Comparison of ENCODE assay signal across 9 cellular contexts in genomic region chr11:65424200-65425104, GRCh38. TPM values are rescaled to one million over a fixed set of nuclear protein-coding genes. Genes with fewer than 3 reads are reported as not detected.
DNase-seq lines count a peak whose midpoint lies in the region; ATAC-seq, FAIRE-seq and TF ChIP-seq lines count a peak whose summit lies in the region.
"Had no signal": no experiment of that assay in that cellular context is flagged by ENCODE, and none has a peak within 500 bp of the region (broad histone marks: within the 10 kb centered on the region; RNA-seq: fewer than 3 reads in every experiment).

No MANE protein-coding gene starts in this region.

- no peak overlapping the region for H2BK12ac ChIP-seq in H1 (ENCODE audit: low read depth, low read length)

- DNase-seq in NCI-H2171 treated with DMSO at 0.1 percent for 48 hours (lab: John Stamatoyannopoulos, UW) (peak; percentile 25), NCI-H2171 (lab: John Stamatoyannopoulos, UW) (no peak), H1 (ENCODE audit: low read depth in 1 of 2, low spot score in 2 of 2) (no peak), testis (peak; percentile 33), NCI-H2107 (lab: John Stamatoyannopoulos, UW) (no peak)
- DNase-seq in activated CD4-positive, alpha-beta T cell treated with anti-CD3 and anti-CD28 coated beads for 4 hours, result peak; percentile 73

- no peak for FAIRE-seq in H1 (lab: Jason Lieb, UNC)
- FAIRE-seq: islet of Langerhans had no signal

- no peak for TF ChIP-seq EP300 in H1 (IDR thresholded peaks at IDR 0.05; ENCODE audit: borderline replicate concordance in 1 of 2, low read depth in 2 of 2, low read length in 2 of 2)

- no peak overlapping the region for H3K23ac ChIP-seq in H1 (ENCODE audit: insufficient read length)

- H3K4me1 ChIP-seq in H1 (replicated peaks in 1 of 4; ENCODE audit: control insufficient read depth in 3 of 4, insufficient read depth in 4 of 4, low read length in 3 of 4) (peaks cover 26 to 65% (median 34%) of the 10 kb centered on the region in 4 experiments), muscle layer of duodenum (ENCODE audit: control insufficient read depth in 1 of 2, insufficient read depth in 2 of 2, low read length in 2 of 2) (peaks cover 12 to 13% of the 10 kb centered on the region in 2 donors), testis (peaks cover 37% of the 10 kb centered on the region)

- H3K79me2 ChIP-seq in H1 (ENCODE audit: control insufficient read depth in 1 of 2, insufficient read depth in 2 of 2, low read length in 2 of 2), result peaks cover 3 to 35% of the 10 kb centered on the region in 2 experiments

- no peak overlapping the region for H3K56ac ChIP-seq in H1 (replicated peaks; ENCODE audit: insufficient read length, low read depth, low read length)

- no peak overlapping the region for H3K4ac ChIP-seq in H1 (replicated peaks; ENCODE audit: insufficient read length, low read depth, low read length)

- H2BK120ac ChIP-seq in H1 (replicated peaks; ENCODE audit: low read depth, low read length), result no peak overlapping the region

- no peaks in the 10 kb centered on the region for H3K9me3 ChIP-seq in H1 (ENCODE audit: insufficient read depth in 2 of 2, low read depth in 1 of 2, low read length in 1 of 2)
- H3K9me3 ChIP-seq in muscle layer of duodenum (ENCODE audit: control insufficient read depth in 1 of 2, low read length in 2 of 2), result no peaks in the 10 kb centered on the region
- no peaks in the 10 kb centered on the region for H3K9me3 ChIP-seq in testis

- no peak overlapping the region for H4K91ac ChIP-seq in H1 (replicated peaks; ENCODE audit: insufficient read length, low read length)

- no peak overlapping the region for H3K14ac ChIP-seq in H1 (ENCODE audit: insufficient read length)

- H3K18ac ChIP-seq in H1 (ENCODE audit: extremely low read depth, low read length), result no peak overlapping the region

- H3K9ac ChIP-seq in H1 (replicated peaks in 1 of 4; ENCODE audit: extremely low read depth in 1 of 4, low read depth in 3 of 4, low read length in 3 of 4), result no peak overlapping the region

- intact Hi-C loops in testis (cut with DNase I; ENCODE audit: low total_unique reads), result loop anchor here (5.0 kb wide), 1 partner anchor 73 kb away; the partner anchor contains the start of gene MALAT1

- H2AFZ ChIP-seq in H1 (ENCODE audit: low read length), result no peak overlapping the region

- CTCF ChIA-PET in H1 (lab: Charles Lee; ENCODE audit: partially characterized antibody), result interaction anchor here (0.5 to 22.8 kb wide), 17 partner anchors 8 to 182 kb away, joined by 3 to 430 read pairs (median 3); partner anchors contain the start of gene MALAT1

- POLR2A ChIA-PET in H1 (lab: Charles Lee; ENCODE audit: partially characterized antibody), result interaction anchor here (0.6 to 20.8 kb wide), 21 partner anchors 10 to 182 kb away, joined by 3 to 826 read pairs (median 9); partner anchors contain the start of genes MALAT1 and SCYL1

- H3K23me2 ChIP-seq in H1 (ENCODE audit: low read depth, low read length), result peaks cover 18% of the 10 kb centered on the region; the same call in 1 of the 2 replicates

- no peak overlapping the region for H2BK20ac ChIP-seq in H1 (ENCODE audit: low read length)

- H3K79me1 ChIP-seq in H1 (ENCODE audit: low read depth, low read length), result peaks cover 11% of the 10 kb centered on the region; the same call in 1 of the 2 replicates

- peak in 1 of 2 experiments; percentile 62; a peak in 1 of 3 replicates for TF ChIP-seq POLR2A in H1 (IDR thresholded peaks at IDR 0.05; ENCODE audit: control extremely low read depth in 1 of 2, low read depth in 2 of 2, low read length in 2 of 2)
- TF ChIP-seq POLR2A in testis (IDR thresholded peaks at IDR 0.05), result no peak

- no peak overlapping the region for H2BK5ac ChIP-seq in H1 (ENCODE audit: low read depth, low read length)

- 84% methylated on average over 18 of the region's 18 CpGs; no CpG with 5 or more reads in 1 of the 2 experiments for WGBS in H1 (ENCODE audit: extremely low coverage in 1 of 2, insufficient coverage in 1 of 2, insufficient read length in 1 of 2, insufficient replicate concordance in 2 of 2, low coverage in 1 of 2, low lambda C conversion rate in 2 of 2, missing lambda C conversion rate in 1 of 2), 2 experiments
- WGBS in testis, 2 donors, result 2% methylated on average over 18 of the region's 18 CpGs

- H3K36me3 ChIP-seq in H1 (ENCODE audit: control insufficient read depth in 2 of 4, insufficient read depth in 4 of 4, low read length in 3 of 4) (no peaks in the 10 kb centered on the region), muscle layer of duodenum (ENCODE audit: control insufficient read depth in 1 of 2, insufficient read depth in 2 of 2, low read length in 2 of 2) (peaks cover 33 to 74% of the 10 kb centered on the region in 2 donors), testis (ENCODE audit: low read depth, missing control alignments) (no peaks in the 10 kb centered on the region)

- H3K4me2 ChIP-seq in H1 (ENCODE audit: insufficient read depth in 1 of 2, low read depth in 2 of 2, low read length in 2 of 2), result peak overlapping the region; percentile 62 to 85

- ATAC-seq in GM21786 (IDR thresholded peaks at IDR 0.05; ENCODE audit: unreplicated experiment), result no peak

- H3K27ac ChIP-seq in H1 (ENCODE audit: low read depth, low read length) (no peak overlapping the region), muscle layer of duodenum (ENCODE audit: low read length) (peak overlapping the region; percentile 100), testis (peak overlapping the region; percentile 94 to 96)

- H2BK15ac ChIP-seq in H1 (ENCODE audit: low read length), result no peak overlapping the region

- no peak overlapping the region for H2AK5ac ChIP-seq in H1 (ENCODE audit: low read depth, low read length)

- peaks cover 7 to 13% of the 10 kb centered on the region in 2 experiments for H4K20me1 ChIP-seq in H1 (replicated peaks in 1 of 2; ENCODE audit: control insufficient read depth in 1 of 2, insufficient read depth in 2 of 2, low read length in 2 of 2)

- H3K4me3 ChIP-seq in H1 (ENCODE audit: extremely low read depth in 1 of 4, insufficient read depth in 2 of 4, low read depth in 3 of 4, low read length in 4 of 4) (peak overlapping the region in 3 of 4 experiments; percentile 11 to 70 (median 14); a peak in 5 of 8 replicates), muscle layer of duodenum (ENCODE audit: low read depth in 1 of 2, low read length in 2 of 2) (peak overlapping the region; percentile 99 to 100), testis (peak overlapping the region; percentile 86 to 93)

- H4K5ac ChIP-seq in H1 (ENCODE audit: insufficient read length, low read depth, low read length), result no peak overlapping the region

- TF ChIP-seq CTCF in H1 (IDR thresholded peaks at IDR 0.05; ENCODE audit: control extremely low read depth in 1 of 3, insufficient read depth in 1 of 3, low read depth in 1 of 3, low read length in 3 of 3) (no peak), testis (IDR thresholded peaks at IDR 0.05) (no peak)

- TF ChIP-seq RAD21 in H1 (IDR thresholded peaks at IDR 0.05 in 1 of 2, conservative IDR thresholded peaks at IDR 0.05 in 1 of 2; ENCODE audit: low read depth in 2 of 2, low read length in 2 of 2), result no peak

- H3K27me3 ChIP-seq in H1 (replicated peaks in 1 of 4; ENCODE audit: control insufficient read depth in 3 of 4, extremely low read depth in 1 of 4, insufficient read depth in 3 of 4, low read length in 3 of 4), result no peaks in the 10 kb centered on the region
- H3K27me3 ChIP-seq in muscle layer of duodenum (ENCODE audit: low read depth, low read length), result no peaks in the 10 kb centered on the region
- no peaks in the 10 kb centered on the region for H3K27me3 ChIP-seq in testis

- H4K8ac ChIP-seq in H1 (ENCODE audit: extremely low read depth, insufficient read depth, low read length), result no peak overlapping the region

TF ChIP-seq in H1, 55 proteins besides CTCF, POLR2A, EP300 and RAD21 (continues in another document):
- TF ChIP-seq POLR2AphosphoS5 (IDR thresholded peaks at IDR 0.05; ENCODE audit: low read depth, low read length) (peak; percentile 9; the same call in 1 of the 2 replicates), NRF1 (IDR thresholded peaks at IDR 0.05; ENCODE audit: low read depth, low read length) (no peak)

RNA-seq across cellular contexts. Expression of gene NEAT1, which starts 1.9 kb away (rescaled TPM):
- 10.4 and 10.7 TPM in 2 replicates for total RNA-seq in H1 (2021; fragmentation: NEBNext Ultra II Directional; extraction: Animal tissue kit (Norgen Biotek cat#: 25700))
- polyA plus RNA-seq in H1 (2011; rRNA removed) (1.6 and 2.4 TPM in 2 replicates), testis (ENCODE audit: insufficient read depth, low read depth, low replicate concordance) (189 TPM)
- polyA plus RNA-seq in H1 (2011; cell fraction: cytosol; rRNA removed), result 5.7 TPM
- polyA plus RNA-seq in H1 (2011; cell fraction: nucleus; rRNA removed), result 5.7 TPM
- polyA plus RNA-seq in H1 (2012, experiment 1 of 2), result 16.2 to 22.8 TPM (median 18.4 TPM) in 4 replicates
- polyA plus RNA-seq in H1 (2012, experiment 2 of 2), result 1.4 TPM
- 3.0 TPM for polyA plus RNA-seq in H1 (2013, experiment 1 of 2)
- polyA plus RNA-seq in H1 (2013, experiment 2 of 2), result 2.6 TPM
- polyA minus RNA-seq in H1 (2011; rRNA and poly(A)+ RNA removed), result 11.4 and 18.7 TPM in 2 replicates
- 5.7 TPM for polyA minus RNA-seq in H1 (2011; cell fraction: cytosol; rRNA and poly(A)+ RNA removed)
- 23.0 TPM for polyA minus RNA-seq in H1 (2011; cell fraction: nucleus; rRNA and poly(A)+ RNA removed)
- total RNA-seq in testis, result 100 to 1,000 TPM; 230 to 243 TPM

RNA-seq across cellular contexts. Expression of gene FRMD8, which starts 38.0 kb away (rescaled TPM):
- 16.7 and 19.2 TPM in 2 replicates for total RNA-seq in H1 (2021; fragmentation: NEBNext Ultra II Directional; extraction: Animal tissue kit (Norgen Biotek cat#: 25700))
- polyA plus RNA-seq in H1 (2011; rRNA removed) (15.0 and 23.4 TPM in 2 replicates), testis (ENCODE audit: insufficient read depth, low read depth, low replicate concordance) (31.4 TPM)
- polyA plus RNA-seq in H1 (2011; cell fraction: cytosol; rRNA removed), result 14.8 TPM
- 26.9 TPM for polyA plus RNA-seq in H1 (2011; cell fraction: nucleus; rRNA removed)
- polyA plus RNA-seq in H1 (2012, experiment 1 of 2), result 8.5 to 12.7 TPM (median 10.9 TPM) in 4 replicates
- polyA plus RNA-seq in H1 (2012, experiment 2 of 2), result 10.7 TPM
- 8.6 TPM for polyA plus RNA-seq in H1 (2013, experiment 1 of 2)
- polyA plus RNA-seq in H1 (2013, experiment 2 of 2), result 7.7 TPM
- polyA minus RNA-seq in H1 (2011; rRNA and poly(A)+ RNA removed), result 9.5 and 15.1 TPM in 2 replicates
- 12.3 TPM for polyA minus RNA-seq in H1 (2011; cell fraction: cytosol; rRNA and poly(A)+ RNA removed)
- polyA minus RNA-seq in H1 (2011; cell fraction: nucleus; rRNA and poly(A)+ RNA removed), result 14.0 TPM
- total RNA-seq in testis, result 100 to 1,000 TPM in 1 of 2 donors, 10 to 100 TPM in 1; 92.5 to 118 TPM

RNA-seq across cellular contexts. Expression of gene SLC25A45, which starts 42.0 kb away (rescaled TPM):
- total RNA-seq in H1 (2021; fragmentation: NEBNext Ultra II Directional; extraction: Animal tissue kit (Norgen Biotek cat#: 25700)), result 0.54 and 0.61 TPM in 2 replicates
- 0.59 and 0.97 TPM in 2 replicates for polyA plus RNA-seq in H1 (2011; rRNA removed)
- polyA plus RNA-seq in H1 (2011; cell fraction: cytosol; rRNA removed), result 0.76 TPM
- 3.3 TPM for polyA plus RNA-seq in H1 (2011; cell fraction: nucleus; rRNA removed)
- polyA plus RNA-seq in H1 (2012, experiment 1 of 2), result 0.67 to 1.3 TPM (median 1.0 TPM) in 4 replicates
- 0.37 TPM for polyA plus RNA-seq in H1 (2012, experiment 2 of 2)
- 0.95 TPM for polyA plus RNA-seq in H1 (2013, experiment 1 of 2)
- polyA plus RNA-seq in H1 (2013, experiment 2 of 2), result 1.1 TPM
- polyA minus RNA-seq in H1 (2011; rRNA and poly(A)+ RNA removed), result 0.20 and 0.28 TPM in 2 replicates
- not detected for polyA minus RNA-seq in H1 (2011; cell fraction: cytosol; rRNA and poly(A)+ RNA removed)
- 0.30 TPM for polyA minus RNA-seq in H1 (2011; cell fraction: nucleus; rRNA and poly(A)+ RNA removed)
- total RNA-seq in testis, result 10 to 100 TPM; 10.1 to 10.6 TPM
- polyA plus RNA-seq in testis (ENCODE audit: insufficient read depth, low read depth, low replicate concordance), result 8.0 TPM

Comparison
In these comparisons a context has a peak if more than half of its experiments do, and no peak if none do; other contexts are left out.
1. DNase-seq: peak in NCI-H2171 treated with DMSO at 0.1 percent for 48 hours (single experiment), activated CD4-positive, alpha-beta T cell treated with anti-CD3 and anti-CD28 coated beads for 4 hours (2 of 2) and testis (single experiment); none in NCI-H2171 (single experiment), H1 (0 of 2) and NCI-H2107 (single experiment).
2. H3K4me3 ChIP-seq: peak in every context shown above with its lines; median percentile 100 in muscle layer of duodenum; 90 in testis; 14 in H1.
3. RNA of gene NEAT1, which starts 1.9 kb away (total RNA-seq): 230 to 243 TPM in testis; 10.4 to 10.7 TPM in H1; every median in the first group is over 10 times any median in the second.